In genomic region chr17:36849871-36850348, GRCh38 we compare ENCODE assay signal across 9 cellular contexts.
DNase-seq lines count a peak whose midpoint lies in the region; ATAC-seq, FAIRE-seq and TF ChIP-seq lines count a peak whose summit lies in the region.
"Had no signal": no experiment of that assay in that cellular context is flagged by ENCODE, and none has a peak within 500 bp of the region (broad histone marks: within the 10 kb centered on the region; RNA-seq: fewer than 3 reads in every experiment).

No MANE protein-coding gene starts in this region.

- no peaks in the 10 kb centered on the region for H3K36me3 Mint-ChIP-seq in naive thymus-derived CD8-positive, alpha-beta T cell
- no peaks in the 10 kb centered on the region for H3K36me3 Mint-ChIP-seq in immature natural killer cell

- no peak overlapping the region for H3K14ac ChIP-seq in neuronal stem cell (ENCODE audit: low read length)

- TF ChIP-seq POLR2A in GM12878 (IDR thresholded peaks at IDR 0.05; ENCODE audit: low read depth, low read length), result no peak

- H3K36me3 ChIP-seq in GM12878 (ENCODE audit: control insufficient read depth in 2 of 2, insufficient read depth in 2 of 2, low read length in 1 of 2), result no peaks in the 10 kb centered on the region
- no peaks in the 10 kb centered on the region for H3K36me3 ChIP-seq in neuronal stem cell (replicated peaks in 1 of 2; ENCODE audit: control insufficient read depth in 2 of 2, insufficient read depth in 2 of 2, low read length in 2 of 2)

- no peak overlapping the region for H4K8ac ChIP-seq in neuronal stem cell (ENCODE audit: low read depth, low read length)

- no peak overlapping the region for H2BK12ac ChIP-seq in neuronal stem cell (ENCODE audit: low read length)

- H3K9me3 Mint-ChIP-seq in naive thymus-derived CD8-positive, alpha-beta T cell, result no peaks in the 10 kb centered on the region
- H3K9me3 Mint-ChIP-seq in immature natural killer cell, result no peaks in the 10 kb centered on the region

- TF ChIP-seq RAD21 in GM12878 (IDR thresholded peaks at IDR 0.05; ENCODE audit: insufficient read depth, low read depth, low read length), result no peak

- 4% methylated on average over 9 of the region's 9 CpGs for WGBS in GM12878 (ENCODE audit: insufficient coverage, insufficient replicate concordance, low lambda C conversion rate, missing lambda C conversion rate)
- WGBS in neuronal stem cell (ENCODE audit: extremely low coverage in 2 of 2, insufficient read length in 2 of 2, insufficient replicate concordance in 1 of 2), 2 donors, result no CpG with 5 or more reads among the region's 9 CpGs

- no peak overlapping the region for H2AFZ ChIP-seq in GM12878 (ENCODE audit: control insufficient read depth, low read depth, low read length)
- no peak overlapping the region for H2AFZ ChIP-seq in neuronal stem cell (ENCODE audit: low read length)

- H3K27me3 Mint-ChIP-seq in naive thymus-derived CD8-positive, alpha-beta T cell, result peaks cover 1 to 20% (median 16%) of the 10 kb centered on the region in 5 donors
- peaks cover 2 to 7% (median 3%) of the 10 kb centered on the region in 3 donors for H3K27me3 Mint-ChIP-seq in immature natural killer cell (ENCODE audit: low read depth in 3 of 3)

- no peak overlapping the region for H3K18ac ChIP-seq in neuronal stem cell (ENCODE audit: low read length)

- H3K27ac ChIP-seq in GM12878 (ENCODE audit: control insufficient read depth, insufficient read depth) (no peak overlapping the region), neuronal stem cell (replicated peaks; ENCODE audit: low read length) (no peak overlapping the region)

- no peak overlapping the region for H2BK15ac ChIP-seq in neuronal stem cell (ENCODE audit: low read length)

- H3K4me3 ChIP-seq in GM12864 (ENCODE audit: low read depth, low read length), result no peak overlapping the region
- H3K4me3 ChIP-seq in GM12878, result no peak overlapping the region
- no peak overlapping the region for H3K4me3 ChIP-seq in neuronal stem cell (ENCODE audit: low read length in 2 of 2)

- TF ChIP-seq EP300 in GM12878 (IDR thresholded peaks at IDR 0.05; ENCODE audit: borderline replicate concordance in 1 of 2, control insufficient read depth in 1 of 2, low read depth in 2 of 2, low read length in 2 of 2), result no peak

- TF ChIP-seq CTCF in GM12864 (IDR thresholded peaks at IDR 0.05; ENCODE audit: low read depth, low read length, missing control alignments) (peak; percentile 21), GM12878 (IDR thresholded peaks at IDR 0.05 in 2 of 3, conservative IDR thresholded peaks at IDR 0.05 in 1 of 3; ENCODE audit: control insufficient read depth in 2 of 3, extremely low read depth in 1 of 3, insufficient read depth in 1 of 3, low read depth in 3 of 3, low read length in 3 of 3) (peak in 2 of 3 experiments; percentile 17 to 19; a peak in 1 of 6 replicates)

- H3K27me3 ChIP-seq in GM12878 (replicated peaks in 1 of 2; ENCODE audit: control insufficient read depth in 2 of 2, insufficient read depth in 2 of 2, low read length in 1 of 2) (0 out of 4 replicates have a peak, but pooled peaks cover 0 to 2% of the 10 kb centered on the region in 2 experiments), neuronal stem cell (ENCODE audit: control insufficient read depth in 3 of 3, insufficient read depth in 3 of 3, low read depth in 1 of 3, low read length in 3 of 3) (peaks cover 0 to 4% (median 0%) of the 10 kb centered on the region in 3 experiments)

- no peak overlapping the region for H3K4me3 Mint-ChIP-seq in naive thymus-derived CD8-positive, alpha-beta T cell
- H3K4me3 Mint-ChIP-seq in immature natural killer cell, result no peak overlapping the region

- RAD21 ChIA-PET in GM12878 (lab: Charles Lee; ENCODE audit: unreplicated experiment), result no interaction called here

- intact Hi-C loops in GM12878 (cut with micrococcal nuclease; ENCODE audit: unreplicated experiment), result no loop called here

- DNase-seq in GM12864 (ENCODE audit: low read depth), result peak; percentile 53
- DNase-seq in NOMO-1 treated with dmso at 0.1 percent for 144 hours (lab: John Stamatoyannopoulos, UW; ENCODE audit: unreplicated experiment), result peak; percentile 27
- DNase-seq in GM12878 (ENCODE audit: low read depth, low spot score), result peak; percentile 49
- peak; percentile 37 for DNase-seq in stimulated activated CD4-positive, alpha-beta T cell treated with anti-CD3 and anti-CD28 coated beads, Interleukin-12 subunit alpha, Interleukin-12 subunit beta, amount 100 ng/mL, for 4 hours
- no peak for DNase-seq in neuronal stem cell (ENCODE audit: low spot score)
- no peak for DNase-seq in naive thymus-derived CD8-positive, alpha-beta T cell
- no peak for DNase-seq in immature natural killer cell

- H3K27ac Mint-ChIP-seq in naive thymus-derived CD8-positive, alpha-beta T cell, result no peak overlapping the region
- no peak overlapping the region for H3K27ac Mint-ChIP-seq in immature natural killer cell

- H3K4me1 Mint-ChIP-seq in naive thymus-derived CD8-positive, alpha-beta T cell, result peaks cover 0 to 2% (median 0%) of the 10 kb centered on the region in 4 donors
- no peaks in the 10 kb centered on the region for H3K4me1 Mint-ChIP-seq in immature natural killer cell

- H3K79me1 ChIP-seq in neuronal stem cell (ENCODE audit: low read depth, low read length), result no peaks in the 10 kb centered on the region

- no peak overlapping the region for H3K9ac ChIP-seq in GM12878 (ENCODE audit: control insufficient read depth, insufficient read depth, low read length)
- H3K9ac ChIP-seq in neuronal stem cell (ENCODE audit: low read depth, low read length, poor library complexity), result no peak overlapping the region

- H4K20me1 ChIP-seq in GM12878 (ENCODE audit: control insufficient read depth, insufficient read depth), result no peaks in the 10 kb centered on the region

- H2AK5ac ChIP-seq in neuronal stem cell (ENCODE audit: low read depth, low read length), result no peak overlapping the region

- no peaks in the 10 kb centered on the region for H3K79me2 ChIP-seq in GM12878 (ENCODE audit: control insufficient read depth, insufficient read depth, low read length)

- H3K9me3 ChIP-seq in GM12878 (replicated peaks; ENCODE audit: control insufficient read depth, insufficient read depth, low read length) (no peaks in the 10 kb centered on the region), neuronal stem cell (replicated peaks in 1 of 2; ENCODE audit: control insufficient read depth in 2 of 2, insufficient read depth in 1 of 2, low read depth in 1 of 2, low read length in 2 of 2) (no peaks in the 10 kb centered on the region)

- SMC1A ChIA-PET in GM12878 (lab: Charles Lee; ENCODE audit: uncharacterized antibody, unreplicated experiment), result no interaction called here

- POLR2A ChIA-PET in GM12878 (lab: Charles Lee), result no interaction called here
- POLR2A ChIA-PET in naive thymus-derived CD8-positive, alpha-beta T cell (lab: Charles Lee), result no interaction called here

- no peak overlapping the region for H3K23ac ChIP-seq in neuronal stem cell (ENCODE audit: low read depth, low read length, poor library complexity)

- H3K4me2 ChIP-seq in GM12878 (ENCODE audit: control insufficient read depth, insufficient read depth) (peak overlapping the region; percentile 22; the same call in 1 of the 2 replicates), neuronal stem cell (ENCODE audit: insufficient read depth, low read length, poor library complexity, severe bottlenecking) (no peak overlapping the region)

- H4K91ac ChIP-seq in neuronal stem cell (ENCODE audit: low read depth, low read length, poor library complexity), result no peak overlapping the region

- BruUV-seq in GM12878 (replicated peaks; lab: Mats Ljungman, UMichigan), result no TSS peak

- CTCF ChIA-PET in GM12878 (lab: Yijun Ruan, JAX), result interaction anchor here (0.8 kb wide), 1 partner anchor 197 kb away, joined by 3 read pairs; no protein-coding TSS in a partner anchor

- H2BK120ac ChIP-seq in neuronal stem cell (ENCODE audit: low read depth, low read length), result no peak overlapping the region

- no peak for FAIRE-seq in GM12878 (lab: Jason Lieb, UNC)

- H3K4me1 ChIP-seq in GM12878 (ENCODE audit: control insufficient read depth, insufficient read depth, low read length) (peaks cover 14% of the 10 kb centered on the region), neuronal stem cell (ENCODE audit: control insufficient read depth in 2 of 2, insufficient read depth in 1 of 2, low read depth in 1 of 2, low read length in 2 of 2) (peaks cover 0 to 9% of the 10 kb centered on the region in 2 donors)

- H2BK5ac ChIP-seq in neuronal stem cell (ENCODE audit: low read length), result no peak overlapping the region

- ATAC-seq in GM12878, result peak; percentile 83
- ATAC-seq in naive thymus-derived CD8-positive, alpha-beta T cell, result no peak
- no peak for ATAC-seq in GM18868 (IDR thresholded peaks at IDR 0.05; ENCODE audit: unreplicated experiment)
- ATAC-seq: sciatic nerve had no signal

- H3K4ac ChIP-seq in neuronal stem cell (ENCODE audit: low read length), result no peak overlapping the region

- in situ Hi-C loops in GM12878 (cut with MboI), result no loop called here

TF ChIP-seq in GM12878, 131 proteins besides CTCF, POLR2A, EP300 and RAD21 (continues in another document):
- TF ChIP-seq TBL1XR1 (IDR thresholded peaks at IDR 0.05; ENCODE audit: low read depth, low read length), result no peak
- peak; percentile 78 for TF ChIP-seq EED (IDR thresholded peaks at IDR 0.05; ENCODE audit: low read depth)
- peak; percentile 53; the same call in 1 of the 2 replicates for TF ChIP-seq ATF7 (IDR thresholded peaks at IDR 0.05; ENCODE audit: low read depth)
- TF ChIP-seq STAT3 (IDR thresholded peaks at IDR 0.05; ENCODE audit: low read depth, low read length), result no peak
- TF ChIP-seq SREBF2 (IDR thresholded peaks at IDR 0.05; ENCODE audit: low read length), result no peak
- no peak for TF ChIP-seq RBBP5 (conservative IDR thresholded peaks at IDR 0.05)
- TF ChIP-seq TAF1 (IDR thresholded peaks at IDR 0.05; ENCODE audit: borderline replicate concordance, low read depth, low read length), result no peak
- TF ChIP-seq NR2C1 (IDR thresholded peaks at IDR 0.05), result no peak
- no peak for TF ChIP-seq ZSCAN29 (IDR thresholded peaks at IDR 0.05)

Comparison
In these comparisons a context has a peak if more than half of its experiments do, and no peak if none do; other contexts are left out.
1. DNase-seq: peak in GM12864 (single experiment), NOMO-1 treated with dmso at 0.1 percent for 144 hours (single experiment), GM12878 (single experiment) and stimulated activated CD4-positive, alpha-beta T cell treated with anti-CD3 and anti-CD28 coated beads, Interleukin-12 subunit alpha, Interleukin-12 subunit beta, amount 100 ng/mL, for 4 hours (single experiment); none in neuronal stem cell (single experiment), naive thymus-derived CD8-positive, alpha-beta T cell (0 of 10) and immature natural killer cell (0 of 3).